8 cellular contexts compared by ENCODE assay signal in genomic region chr12:110502449-110502738, GRCh38. TPM values are rescaled to one million over a fixed set of nuclear protein-coding genes. Genes with fewer than 3 reads are reported as not detected.
DNase-seq lines count a peak whose midpoint lies in the region; ATAC-seq and TF ChIP-seq lines count a peak whose summit lies in the region.

No MANE protein-coding gene starts in this region.

- intact Hi-C loops in CD8-positive, alpha-beta T cell (cut with DNase I, micrococcal nuclease), result loop anchor here (1.0 to 5.0 kb wide), 12 partner anchors 34 to 1340 kb away; partner anchors contain the start of genes ARPC3 (in 2 of the 2), ATP2A2 (in 2 of the 2), FAM216A (in 2 of the 2) and GPN3 (in 2 of the 2)

- no peak for TF ChIP-seq CTCF in CD8-positive, alpha-beta T cell (IDR thresholded peaks at IDR 0.05)
- TF ChIP-seq CTCF in astrocyte of the spinal cord (IDR thresholded peaks at IDR 0.05; ENCODE audit: low read depth, low read length) (no peak), BE2C (IDR thresholded peaks at IDR 0.05; ENCODE audit: low read depth, low read length) (no peak)

- in situ Hi-C loops in astrocyte of the spinal cord (cut with HindIII; ENCODE audit: low sequenced_read_pairs), result no loop called here

- peak; percentile 24 for ATAC-seq in CD8-positive, alpha-beta T cell
- ATAC-seq in HG03196 (IDR thresholded peaks at IDR 0.05; ENCODE audit: unreplicated experiment), result peak; percentile 8

- no peak for DNase-seq in CD8-positive, alpha-beta T cell
- DNase-seq in astrocyte of the spinal cord (ENCODE audit: low read depth, low spot score) (no peak), NCI-H1436 (lab: John Stamatoyannopoulos, UW) (no peak), NCI-H510A treated with DMSO at 0.1 percent for 48 hours (lab: John Stamatoyannopoulos, UW) (no peak), BE2C (no peak)
- no peak for DNase-seq in activated CD4-positive, CD25-positive, alpha-beta regulatory T cell (lab: John Stamatoyannopoulos, UW)

- H3K27ac Mint-ChIP-seq in CD8-positive, alpha-beta T cell, result peak overlapping the region; percentile 97

- peaks cover 38% of the 10 kb centered on the region for H3K4me1 Mint-ChIP-seq in CD8-positive, alpha-beta T cell (ENCODE audit: low read depth)

- CTCF ChIA-PET in CD8-positive, alpha-beta T cell (lab: Charles Lee), result interaction anchor here (1.7 to 9.0 kb wide), 4 partner anchors 34 to 113 kb away, joined by 4 to 71 read pairs (median 13); partner anchors contain the start of genes ARPC3, FAM216A and GPN3

- H3K4me3 ChIP-seq in CD8-positive, alpha-beta T cell (ENCODE audit: low read depth, low read length), result peak overlapping the region; percentile 79
- H3K4me3 ChIP-seq in astrocyte of the spinal cord (ENCODE audit: low read depth, low read length) (peak overlapping the region; percentile 91), mononuclear cell (ENCODE audit: low read length) (peak overlapping the region; percentile 95), BE2C (ENCODE audit: low read depth, low read length) (no peak overlapping the region)

- H3K27ac ChIP-seq in CD8-positive, alpha-beta T cell (ENCODE audit: low read depth, low read length), result peak overlapping the region; percentile 86

- H3K36me3 ChIP-seq in CD8-positive, alpha-beta T cell (ENCODE audit: insufficient read depth, low read length), result no peaks in the 10 kb centered on the region
- H3K36me3 ChIP-seq in BE2C, result no peaks in the 10 kb centered on the region

- H3K9me3 Mint-ChIP-seq in CD8-positive, alpha-beta T cell, result no peaks in the 10 kb centered on the region

- POLR2A ChIA-PET in CD8-positive, alpha-beta T cell (lab: Charles Lee), result interaction anchor here (0.6 to 5.0 kb wide), 17 partner anchors 8 to 239 kb away, joined by 3 to 57 read pairs (median 4); partner anchors contain the start of genes ARPC3, FAM216A, GPN3 and TCTN1

- no peaks in the 10 kb centered on the region for H3K9me3 ChIP-seq in CD8-positive, alpha-beta T cell (ENCODE audit: low read length)
- H3K9me3 ChIP-seq in mononuclear cell (ENCODE audit: low read depth, low read length), result no peaks in the 10 kb centered on the region
- no peaks in the 10 kb centered on the region; the same call in 1 of the 2 replicates for H3K9me3 ChIP-seq in BE2C

- H3K36me3 Mint-ChIP-seq in CD8-positive, alpha-beta T cell, result peaks cover 11% of the 10 kb centered on the region

- H3K27me3 Mint-ChIP-seq in CD8-positive, alpha-beta T cell (ENCODE audit: low read depth), result no peaks in the 10 kb centered on the region

- peak overlapping the region; percentile 97 for H3K4me3 Mint-ChIP-seq in CD8-positive, alpha-beta T cell

- H3K27me3 ChIP-seq in CD8-positive, alpha-beta T cell (ENCODE audit: insufficient read depth, low read length), result no peaks in the 10 kb centered on the region
- H3K27me3 ChIP-seq in mononuclear cell (ENCODE audit: insufficient read depth, low read length) (no peaks in the 10 kb centered on the region), BE2C (no peaks in the 10 kb centered on the region)

- peaks cover 17% of the 10 kb centered on the region for H3K4me1 ChIP-seq in CD8-positive, alpha-beta T cell (ENCODE audit: insufficient read depth, low read length)
- peaks cover 31% of the 10 kb centered on the region for H3K4me1 ChIP-seq in mononuclear cell (ENCODE audit: insufficient read depth, low read length)
- H3K4me1 ChIP-seq in BE2C, result no peaks in the 10 kb centered on the region; the same call in 1 of the 2 replicates

RNA-seq across cellular contexts. Expression of gene RAD9B, which starts 0.3 kb away (rescaled TPM):
- total RNA-seq in CD8-positive, alpha-beta T cell, result 1 to 10 TPM in 1 of 2 experiments, under 1 TPM in 1; 0.57 to 1.5 TPM
- 0.94 TPM for total RNA-seq in mononuclear cell
- polyA plus RNA-seq in BE2C (2012; ENCODE audit: insufficient read depth, insufficient read length, low read depth), result 0.22 TPM

RNA-seq across cellular contexts. Expression of gene VPS29, which starts 0.5 kb away (rescaled TPM):
- 10 to 100 TPM; 49.6 to 53.5 TPM for total RNA-seq in CD8-positive, alpha-beta T cell
- total RNA-seq in mononuclear cell, result 46.0 TPM
- polyA plus RNA-seq in BE2C (2012; ENCODE audit: insufficient read depth, insufficient read length, low read depth), result 50.9 TPM

RNA-seq across cellular contexts. Expression of gene FAM216A, which starts 33.7 kb away (rescaled TPM):
- 1 to 10 TPM; 3.5 to 4.5 TPM for total RNA-seq in CD8-positive, alpha-beta T cell
- total RNA-seq in mononuclear cell, result 9.0 TPM
- 21.5 TPM for polyA plus RNA-seq in BE2C (2012; ENCODE audit: insufficient read depth, insufficient read length, low read depth)

RNA-seq across cellular contexts. Expression of gene GPN3, which starts 34.3 kb away (rescaled TPM):
- total RNA-seq in CD8-positive, alpha-beta T cell, result 1 to 10 TPM; 5.9 to 6.2 TPM
- 3.6 TPM for total RNA-seq in mononuclear cell
- polyA plus RNA-seq in BE2C (2012; ENCODE audit: insufficient read depth, insufficient read length, low read depth), result 45.2 TPM

RNA-seq across cellular contexts. Expression of gene ARPC3, which starts 52.3 kb away (rescaled TPM):
- 100 to 1,000 TPM; 123 to 136 TPM for total RNA-seq in CD8-positive, alpha-beta T cell
- total RNA-seq in mononuclear cell, result 635 TPM
- 147 TPM for polyA plus RNA-seq in BE2C (2012; ENCODE audit: insufficient read depth, insufficient read length, low read depth)
